1 cellular context compared by ENCODE assay signal in genomic region chr15:72312605-72313447, GRCh38.
A peak's percentile ranks its signal among the peaks of the same experiment; 100 is the strongest.
TF ChIP-seq lines count a peak whose summit lies in the region.

No MANE protein-coding gene starts in this region.

TF ChIP-seq in IMR-90, 13 proteins besides CTCF, POLR2A, EP300 and RAD21 (continued from another document):
- TF ChIP-seq MAZ (IDR thresholded peaks at IDR 0.05; ENCODE audit: borderline replicate concordance, low read depth, low read length) (0 out of 2 replicates have a peak, but pooled peaks have one; percentile 19), MXI1 (IDR thresholded peaks at IDR 0.05; ENCODE audit: borderline replicate concordance, low read depth, low read length) (no peak), NFE2L2 (IDR thresholded peaks at IDR 0.05; ENCODE audit: low read depth, low read length) (no peak), FOS (IDR thresholded peaks at IDR 0.05; ENCODE audit: low read depth, low read length) (no peak)
- TF ChIP-seq, protein P1, sequence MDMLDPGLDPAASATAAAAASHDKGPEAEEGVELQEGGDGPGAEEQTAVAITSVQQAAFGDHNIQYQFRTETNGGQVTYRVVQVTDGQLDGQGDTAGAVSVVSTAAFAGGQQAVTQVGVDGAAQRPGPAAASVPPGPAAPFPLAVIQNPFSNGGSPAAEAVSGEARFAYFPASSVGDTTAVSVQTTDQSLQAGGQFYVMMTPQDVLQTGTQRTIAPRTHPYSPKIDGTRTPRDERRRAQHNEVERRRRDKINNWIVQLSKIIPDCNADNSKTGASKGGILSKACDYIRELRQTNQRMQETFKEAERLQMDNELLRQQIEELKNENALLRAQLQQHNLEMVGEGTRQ (IDR thresholded peaks at IDR 0.05; ENCODE audit: low read depth, low read length), result no peak
